Comparison of ENCODE assay signal across 8 cellular contexts in the genomic region with DNA sequence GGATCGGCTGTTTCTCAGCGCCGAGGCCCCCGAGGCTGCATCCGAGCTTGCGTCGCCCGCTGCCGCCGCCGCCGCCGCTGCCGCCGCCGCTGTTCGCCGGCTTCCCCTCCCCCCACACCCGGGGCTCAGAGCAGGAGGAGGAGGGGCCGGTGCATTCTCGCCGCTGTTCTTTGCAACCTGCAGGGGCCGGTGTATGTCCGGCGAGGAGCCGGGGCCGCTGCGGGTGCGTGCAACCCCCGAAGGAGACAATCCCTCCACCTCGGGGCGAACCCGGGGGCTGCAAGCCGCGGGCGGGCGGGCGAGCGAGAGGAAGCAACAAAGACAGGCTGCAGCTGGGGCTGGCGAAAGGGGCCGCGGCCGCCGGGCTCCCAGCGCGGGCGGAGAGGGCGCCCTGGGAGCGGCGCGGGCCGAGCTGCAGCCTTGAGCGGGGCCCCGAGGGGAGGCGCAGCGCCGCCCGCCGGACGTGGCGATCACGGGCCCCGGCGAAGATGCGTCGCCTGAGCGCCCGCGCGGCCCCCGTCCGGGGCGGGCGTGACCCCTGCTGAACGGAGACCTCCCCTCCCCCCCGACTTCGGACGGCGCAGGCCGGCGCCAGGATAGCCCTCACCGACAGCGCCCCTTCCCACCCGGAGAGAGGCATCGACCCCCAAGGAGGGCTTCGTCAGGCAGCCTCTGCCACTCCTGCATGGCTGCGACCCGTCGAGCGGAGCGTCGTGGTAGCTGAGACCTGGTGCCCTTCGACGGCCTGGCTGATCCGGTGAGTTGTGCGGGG. TPM values are rescaled to one million over a fixed set of nuclear protein-coding genes. Genes with fewer than 3 reads are reported as not detected.
DNase-seq lines count a peak whose midpoint lies in the region; ATAC-seq and TF ChIP-seq lines count a peak whose summit lies in the region.

No MANE protein-coding gene starts in this region.

- intact Hi-C loops in PC-9 (cut with micrococcal nuclease; ENCODE audit: unreplicated experiment), result no loop called here
- intact Hi-C loops in head of caudate nucleus (cut with DNase I), result loop anchor here (10.0 kb wide), 1 partner anchor 120 kb away; no protein-coding TSS in a partner anchor

- H3K9me3 ChIP-seq in AG04450 (ENCODE audit: control insufficient read depth, insufficient read depth, low read length) (no peaks in the 10 kb centered on the region; the same call in 1 of the 2 replicates), PC-9 (ENCODE audit: insufficient read depth, low read depth) (no peaks in the 10 kb centered on the region), trophoblast cell (ENCODE audit: insufficient read depth, low read depth, low read length) (peaks cover 3% of the 10 kb centered on the region)

- no peaks in the 10 kb centered on the region for H3K79me2 ChIP-seq in PC-9 (ENCODE audit: low read depth)
- H3K79me2 ChIP-seq in trophoblast cell (ENCODE audit: control insufficient read depth, insufficient read depth, low read length, poor library complexity), result no peaks in the 10 kb centered on the region

- peak overlapping the region; percentile 1 for H3K14ac ChIP-seq in trophoblast cell (ENCODE audit: low read length)

- POLR2A ChIA-PET in AG04450 (lab: Yijun Ruan, JAX), result interaction anchor here (0.5 to 0.6 kb wide), 2 partner anchors 84 to 121 kb away, joined by 3 to 6 read pairs; no protein-coding TSS in a partner anchor
- POLR2A ChIA-PET in PC-9 (lab: Charles Lee; ENCODE audit: unreplicated experiment), result no interaction called here

- TF ChIP-seq CTCF in AG04450 (IDR thresholded peaks at IDR 0.05; ENCODE audit: low read depth, low read length), result no peak
- TF ChIP-seq CTCF in PC-9 (conservative IDR thresholded peaks at IDR 0.05), result 0 out of 2 replicates have a peak, but pooled peaks have one; percentile 21

- BruUV-seq in PC-9 (replicated peaks; lab: Mats Ljungman, UMichigan), result no TSS peak

- H3K36me3 ChIP-seq in PC-9 (ENCODE audit: low read depth) (no peaks in the 10 kb centered on the region), trophoblast cell (ENCODE audit: control insufficient read depth in 1 of 2, insufficient read depth in 2 of 2, low read length in 2 of 2) (no peaks in the 10 kb centered on the region)

- H3K79me1 ChIP-seq in trophoblast cell (ENCODE audit: low read length), result peaks cover 3% of the 10 kb centered on the region

- H3K4me2 ChIP-seq in PC-9, result peak overlapping the region; percentile 89
- H3K4me2 ChIP-seq in trophoblast cell (ENCODE audit: low read length), result peak overlapping the region; percentile 82

- ATAC-seq in GM18868 (IDR thresholded peaks at IDR 0.05; ENCODE audit: unreplicated experiment) (peak; percentile 5), HG03439 (IDR thresholded peaks at IDR 0.05; ENCODE audit: unreplicated experiment) (peak; percentile 24)

- CTCF ChIA-PET in AG04450 (lab: Charles Lee) (no interaction called here), PC-9 (lab: Charles Lee) (interaction anchor here (0.7 kb wide), 1 partner anchor 290 kb away, joined by 3 read pairs; no protein-coding TSS in a partner anchor)

- H2BK5ac ChIP-seq in trophoblast cell (ENCODE audit: low read depth, low read length, poor library complexity), result no peak overlapping the region

- H2BK120ac ChIP-seq in trophoblast cell (ENCODE audit: insufficient read depth, low read length, poor library complexity), result no peak overlapping the region

- no peaks in the 10 kb centered on the region for H3K9me2 ChIP-seq in PC-9 (ENCODE audit: insufficient read depth)

- peaks cover 18% of the 10 kb centered on the region; the same call in 1 of the 2 replicates for H3F3A ChIP-seq in PC-9 (ENCODE audit: insufficient read depth, low read depth)

- H3K4ac ChIP-seq in trophoblast cell (ENCODE audit: low read depth, low read length), result no peak overlapping the region

- no CpG with 5 or more reads among the region's 96 CpGs for WGBS in trophoblast cell (ENCODE audit: extremely low coverage, insufficient coverage, insufficient read length)

- H3K4me3 ChIP-seq in AG04450 (ENCODE audit: low read depth, low read length) (peak overlapping the region; percentile 56), PC-9 (peak overlapping the region; percentile 79), trophoblast cell (ENCODE audit: low read depth, low read length) (peak overlapping the region; percentile 74)

- H3K27ac ChIP-seq in AG04450 (ENCODE audit: low read depth, low read length) (no peak overlapping the region), PC-9 (no peak overlapping the region), trophoblast cell (ENCODE audit: low read depth, low read length) (no peak overlapping the region)

- peaks cover 68% of the 10 kb centered on the region for H3K27me3 ChIP-seq in AG04450 (ENCODE audit: control insufficient read depth, insufficient read depth, low read length)
- H3K27me3 ChIP-seq in PC-9 (ENCODE audit: insufficient read depth, low read depth), result no peaks in the 10 kb centered on the region
- peaks cover 25% of the 10 kb centered on the region for H3K27me3 ChIP-seq in trophoblast cell (ENCODE audit: insufficient read depth, low read length)

- no peak for DNase-seq in AG04450 (ENCODE audit: low read depth, low spot score)
- DNase-seq in PC-9, result peak in 1 of 2 experiments; percentile 65
- DNase-seq in activated gamma-delta T cell treated with Interleukin-2 at 50 U/mL for 16 hours, result peak; percentile 49
- DNase-seq in head of caudate nucleus, result peak in 27 of 42 donors; percentile 40 to 82 (median 63)
- peak; percentile 40 to 55 for DNase-seq in trophoblast cell
- DNase-seq in ureter (ENCODE audit: low spot score), result peak; percentile 69

- peak overlapping the region; percentile 64 for H4K12ac ChIP-seq in trophoblast cell (ENCODE audit: low read depth, low read length)

- no peak overlapping the region for H3K23ac ChIP-seq in trophoblast cell (ENCODE audit: low read length)

- peaks cover 28% of the 10 kb centered on the region for H3K4me1 ChIP-seq in PC-9 (replicated peaks; ENCODE audit: insufficient read depth)
- H3K4me1 ChIP-seq in trophoblast cell (ENCODE audit: control insufficient read depth in 1 of 2, insufficient read depth in 2 of 2, low read length in 2 of 2), result peaks cover 4 to 6% of the 10 kb centered on the region in 2 experiments

- H2AFZ ChIP-seq in PC-9, result peak overlapping the region; percentile 81
- H2AFZ ChIP-seq in trophoblast cell (ENCODE audit: insufficient read depth, low read length, poor library complexity), result peak overlapping the region; percentile 43

- H4K91ac ChIP-seq in trophoblast cell (ENCODE audit: low read depth, low read length), result no peak overlapping the region

- H4K8ac ChIP-seq in trophoblast cell (ENCODE audit: low read depth, low read length), result no peak overlapping the region

- no peak overlapping the region for H2AK5ac ChIP-seq in trophoblast cell (ENCODE audit: low read length)

- 0 out of 2 replicates have a peak, but pooled peaks cover 4% of the 10 kb centered on the region for H4K20me1 ChIP-seq in PC-9 (ENCODE audit: insufficient read depth)

- no peak overlapping the region for H2BK12ac ChIP-seq in trophoblast cell (ENCODE audit: low read length)

- peak overlapping the region; percentile 7 for H3K18ac ChIP-seq in trophoblast cell (ENCODE audit: low read length)

- H3K9ac ChIP-seq in trophoblast cell (ENCODE audit: low read length), result no peak overlapping the region

RNA-seq across cellular contexts. Expression of gene FAM222A, which starts 0.7 kb away (rescaled TPM):
- 0.15 and 0.16 TPM in 2 replicates for polyA plus RNA-seq in AG04450 (2011; rRNA removed)
- polyA minus RNA-seq in AG04450 (2011; rRNA and poly(A)+ RNA removed), result 0.14 TPM in 1 of 2 replicates, not detected in the other
- total RNA-seq in PC-9 (2021) (2.3 and 3.1 TPM in 2 replicates), ureter (0.73 TPM)
- polyA plus RNA-seq in trophoblast cell (2013), result 3.8 and 4.1 TPM in 2 replicates
